31 cellular contexts compared by ENCODE assay signal in genomic region chr16:9055115-9055514, GRCh38.
"Had no signal": no experiment of that assay in that cellular context is flagged by ENCODE, and none has a peak within 500 bp of the region (broad histone marks: within the 10 kb centered on the region; RNA-seq: fewer than 3 reads in every experiment).

No MANE protein-coding gene starts in this region.

- H3K27me3 Mint-ChIP-seq: activated CD4-positive, alpha-beta memory T cell treated with anti-CD3 and anti-CD28 coated beads for 36 hours; activated naive CD8-positive, alpha-beta T cell had no signal

- FAIRE-seq: K562 had no signal

- H3K4me3 ChIP-seq: cardiac muscle cell, K562, MG63 had no signal

- H3K27me3 ChIP-seq: cardiac muscle cell, MG63 had no signal

- H3K36me3 Mint-ChIP-seq: activated CD4-positive, alpha-beta memory T cell treated with anti-CD3 and anti-CD28 coated beads for 36 hours; activated naive CD4-positive, alpha-beta T cell treated with anti-CD3 and anti-CD28 coated beads, Interleukin-2, amount 10 ng/mL, durations not matched to agents 7 days and 5 days; activated naive CD8-positive, alpha-beta T cell had no signal

- H3K27ac ChIP-seq: cardiac muscle cell, VCaP had no signal

- H3K9me3 ChIP-seq: MG63 had no signal

- H3K4me3 Mint-ChIP-seq: activated B cell treated with CpG ODN at 0.5 μM for 24 hours; activated CD4-positive, alpha-beta memory T cell treated with anti-CD3 and anti-CD28 coated beads for 36 hours; activated naive CD4-positive, alpha-beta T cell treated with anti-CD3 and anti-CD28 coated beads, Interleukin-2, amount 10 ng/mL, durations not matched to agents 7 days and 5 days; activated naive CD8-positive, alpha-beta T cell; activated naive CD8-positive, alpha-beta T cell treated with anti-CD3 and anti-CD28 coated beads, Interleukin-2, amount 50 U/mL, for 24 hours; activated T-cell treated with anti-CD3 and anti-CD28 coated beads, Interleukin-2, amount 50 U/mL, for 4 hours; activated T-helper 1 cell treated with anti-CD3 and anti-CD28 coated beads, Interleukin-12 subunit alpha, Interleukin-12 subunit beta, Interleukin-2, Interleukin-4 antibody, amounts not matched to agents 30 ng/mL and 10 ng/mL and 1 ng/mL, durations not matched to agents 14 hours and 24 hours and 36 hours had no signal

- ATAC-seq: activated naive CD8-positive, alpha-beta T cell treated with anti-CD3 and anti-CD28 coated beads, Interleukin-2, amount 50 U/mL, for 24 hours; activated T-cell treated with anti-CD3 and anti-CD28 coated beads, Interleukin-2, amount 50 U/mL, for 4 hours; K562 had no signal

- H3K36me3 ChIP-seq: cardiac muscle cell, MG63 had no signal

- H3K4me1 Mint-ChIP-seq: activated B cell treated with CpG ODN at 0.5 μM for 24 hours; activated naive CD4-positive, alpha-beta T cell treated with anti-CD3 and anti-CD28 coated beads, Interleukin-2, amount 10 ng/mL, durations not matched to agents 7 days and 5 days had no signal

- DNase-seq: activated B cell treated with CpG ODN at 0.5 μM for 24 hours; activated CD4-positive, alpha-beta memory T cell treated with anti-CD3 and anti-CD28 coated beads for 36 hours; activated CD4-positive, alpha-beta T cell treated with anti-CD3 and anti-CD28 coated beads for 4 hours; activated CD4-positive, alpha-beta T cell treated with anti-CD3 and anti-CD28 coated beads, Interleukin-2, amount 50 U/mL, for 1 hour; activated CD4-positive, CD25-positive, alpha-beta regulatory T cell treated with anti-CD3 and anti-CD28 coated beads, Interleukin-2, amount 50 U/mL, for 72 hours; activated CD8-positive, alpha-beta memory T cell treated with anti-CD3 and anti-CD28 coated beads, Interleukin-2, amount 50 U/mL, for 4 hours; activated gamma-delta T cell treated with Interleukin-2 at 50 U/mL for 16 hours; activated naive CD4-positive, alpha-beta T cell treated with anti-CD3 and anti-CD28 coated beads, Interleukin-2, amount 10 ng/mL, durations not matched to agents 7 days and 5 days; activated naive CD8-positive, alpha-beta T cell treated with anti-CD3 and anti-CD28 coated beads, Interleukin-2, amount 50 U/mL, for 24 hours; activated T-cell treated with anti-CD3 and anti-CD28 coated beads for 4 hours; activated T-cell treated with anti-CD3 and anti-CD28 coated beads, Interleukin-2, amount 50 U/mL, for 4 hours; aorta; MG63; NCI-H1048; NCI-H1105 treated with DMSO at 0.1 percent for 48 hours; NCI-H1436; NCI-H1694; NCI-H1930; NCI-H2081 treated with DMSO at 0.1 percent for 48 hours; NCI-H345; NCI-H524 treated with DMSO at 0.1 percent for 48 hours; NCI-H748 treated with DMSO at 0.1 percent for 48 hours; SW 1271; T-helper 1 cell; T-helper 2 cell; T-helper 9 cell had no signal

- H3K27ac Mint-ChIP-seq: activated B cell treated with CpG ODN at 0.5 μM for 24 hours; activated CD4-positive, alpha-beta memory T cell treated with anti-CD3 and anti-CD28 coated beads for 36 hours; activated naive CD4-positive, alpha-beta T cell treated with anti-CD3 and anti-CD28 coated beads, Interleukin-2, amount 10 ng/mL, durations not matched to agents 7 days and 5 days; activated naive CD8-positive, alpha-beta T cell; activated naive CD8-positive, alpha-beta T cell treated with anti-CD3 and anti-CD28 coated beads, Interleukin-2, amount 50 U/mL, for 24 hours; activated T-helper 1 cell treated with anti-CD3 and anti-CD28 coated beads, Interleukin-12 subunit alpha, Interleukin-12 subunit beta, Interleukin-2, Interleukin-4 antibody, amounts not matched to agents 30 ng/mL and 10 ng/mL and 1 ng/mL, durations not matched to agents 14 hours and 24 hours and 36 hours had no signal

- H3K9me3 Mint-ChIP-seq: activated B cell treated with CpG ODN at 0.5 μM for 24 hours; activated CD4-positive, alpha-beta memory T cell treated with anti-CD3 and anti-CD28 coated beads for 36 hours; activated naive CD4-positive, alpha-beta T cell treated with anti-CD3 and anti-CD28 coated beads, Interleukin-2, amount 10 ng/mL, durations not matched to agents 7 days and 5 days; activated naive CD8-positive, alpha-beta T cell treated with anti-CD3 and anti-CD28 coated beads, Interleukin-2, amount 50 U/mL, for 24 hours; activated T-cell treated with anti-CD3 and anti-CD28 coated beads, Interleukin-2, amount 50 U/mL, for 4 hours; activated T-helper 1 cell treated with anti-CD3 and anti-CD28 coated beads, Interleukin-12 subunit alpha, Interleukin-12 subunit beta, Interleukin-2, Interleukin-4 antibody, amounts not matched to agents 30 ng/mL and 10 ng/mL and 1 ng/mL, durations not matched to agents 14 hours and 24 hours and 36 hours had no signal
